Comparison of ENCODE assay signal across 17 cellular contexts in the genomic region with DNA sequence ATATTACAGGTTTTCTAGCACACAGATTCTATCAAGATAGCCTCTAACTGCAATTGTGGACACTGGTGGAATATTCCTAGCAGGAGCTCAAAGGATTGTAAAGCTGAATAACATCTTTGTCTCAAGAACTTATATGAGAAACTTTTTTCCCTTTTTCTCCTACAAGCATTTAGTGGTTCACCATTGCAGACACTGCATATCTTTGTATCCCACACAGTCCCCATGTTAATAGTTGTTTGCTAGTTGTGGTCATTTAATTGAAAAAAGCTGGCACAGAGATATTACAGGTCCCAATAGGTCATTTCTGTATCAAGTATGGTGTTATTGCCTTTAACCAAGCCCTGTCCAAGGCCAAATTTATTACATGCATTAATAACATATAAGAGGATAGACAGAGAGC.
DNase-seq lines count a peak whose midpoint lies in the region; TF ChIP-seq lines count a peak whose summit lies in the region.
"Had no signal": no experiment of that assay in that cellular context is flagged by ENCODE, and none has a peak within 500 bp of the region (broad histone marks: within the 10 kb centered on the region; RNA-seq: fewer than 3 reads in every experiment).

No MANE protein-coding gene starts in this region.

- no peak for TF ChIP-seq CTCF in AG10803 (conservative IDR thresholded peaks at IDR 0.05; ENCODE audit: low read length)
- no peak for TF ChIP-seq CTCF in smooth muscle cell (IDR thresholded peaks at IDR 0.05; ENCODE audit: borderline replicate concordance, insufficient read depth, poor library complexity, severe bottlenecking)

- H3K9me3 ChIP-seq in smooth muscle cell (replicated peaks; ENCODE audit: low read depth): no peaks in the 10 kb centered on the region
- H3K9me3 ChIP-seq: BE2C, HAP-1 had no signal

- H3K9ac ChIP-seq in smooth muscle cell (ENCODE audit: low read depth): no peak overlapping the region
- H3K9ac ChIP-seq: GM23248 had no signal

- H3F3A ChIP-seq in smooth muscle cell (ENCODE audit: low read depth): peaks cover 3% of the 10 kb centered on the region

- H3K4me2 ChIP-seq in smooth muscle cell: peak overlapping the region; percentile 56

- DNase-seq in AG10803 (ENCODE audit: low read depth): peak; percentile 45
- peak; percentile 36 for DNase-seq in RPMI7951 (ENCODE audit: low read depth)
- peak; percentile 54 for DNase-seq in fibroblast of peridontal ligament (ENCODE audit: extremely low read depth)
- no peak for DNase-seq in smooth muscle cell (lab: John Stamatoyannopoulos, UW; ENCODE audit: unreplicated experiment)
- no peak for DNase-seq in activated effector memory CD4-positive, alpha-beta T cell treated with Interleukin-2 at 50 U/mL for 16 hours
- DNase-seq in T-helper 2 cell: no peak
- DNase-seq: BE2C; C1 segment of cervical spinal cord; CD4-positive, CD25-positive, alpha-beta regulatory T cell; CD8-positive, alpha-beta memory T cell; DMS153; DMS79; GDM1; GM23248; IMR-90 had no signal

- H3K4me1 ChIP-seq in smooth muscle cell (ENCODE audit: low read depth): peaks cover 23% of the 10 kb centered on the region
- H3K4me1 ChIP-seq: BE2C had no signal

- no peak overlapping the region for H2AFZ ChIP-seq in smooth muscle cell (ENCODE audit: low read depth)
- H2AFZ ChIP-seq: GM23248 had no signal

- peak overlapping the region; percentile 9 for H3K27ac ChIP-seq in smooth muscle cell (ENCODE audit: low read depth)
- H3K27ac ChIP-seq: GM23248, HL-60 had no signal

- H3K4me3 ChIP-seq in AG10803 (ENCODE audit: low read length) (no peak overlapping the region), smooth muscle cell (no peak overlapping the region)
- H3K4me3 ChIP-seq: GM23248, HAP-1 had no signal

- no peaks in the 10 kb centered on the region for H3K79me2 ChIP-seq in smooth muscle cell (ENCODE audit: low read depth)

- H3K27me3 ChIP-seq in smooth muscle cell (ENCODE audit: low read depth): no peaks in the 10 kb centered on the region
- H3K27me3 ChIP-seq: BE2C had no signal

- H3K36me3 ChIP-seq in smooth muscle cell (ENCODE audit: low read depth): no peaks in the 10 kb centered on the region
- H3K36me3 ChIP-seq: BE2C, HAP-1 had no signal

- H4K20me1 ChIP-seq in smooth muscle cell (ENCODE audit: low read depth): no peaks in the 10 kb centered on the region

Comparison
In these comparisons a context has a peak if more than half of its experiments do, and no peak if none do; other contexts are left out.
1. DNase-seq: peak in AG10803 (single experiment), RPMI7951 (single experiment) and fibroblast of peridontal ligament (single experiment); none in smooth muscle cell (single experiment), activated effector memory CD4-positive, alpha-beta T cell treated with Interleukin-2 at 50 U/mL for 16 hours (single experiment) and T-helper 2 cell (0 of 5).